Comparison of ENCODE assay signal across 30 cellular contexts in genomic region chr10:21175797-21176196, GRCh38.
A peak's percentile ranks its signal among the peaks of the same experiment; 100 is the strongest.
DNase-seq lines count a peak whose midpoint lies in the region; ATAC-seq, FAIRE-seq and TF ChIP-seq lines count a peak whose summit lies in the region.
"Had no signal": no experiment of that assay in that cellular context is flagged by ENCODE, and none has a peak within 500 bp of the region (broad histone marks: within the 10 kb centered on the region; RNA-seq: fewer than 3 reads in every experiment).

No MANE protein-coding gene starts in this region.

- no TSS peak for BruUV-seq in HepG2 (replicated peaks; lab: Mats Ljungman, UMichigan)

- H3K4me3 Mint-ChIP-seq in neural crest cell, result peak overlapping the region; percentile 88
- H3K4me3 Mint-ChIP-seq in activated T-helper 2 cell treated with anti-CD3 and anti-CD28 coated beads, Interferon-gamma antibody, Interleukin-2, Interleukin-4, amounts not matched to agents 10 μg/mL and 5 μg/mL and 100 μg/mL, durations not matched to agents 14 hours and 24 hours and 36 hours (ENCODE audit: low read depth), result no peak overlapping the region
- H3K4me3 Mint-ChIP-seq: activated naive CD8-positive, alpha-beta T cell treated with anti-CD3 and anti-CD28 coated beads, Interleukin-2, amount 50 U/mL, for 24 hours; stimulated activated memory B cell treated with anti-CD40 and anti-IgM and Interleukin-4, amounts not matched to agents 10 μg/mL and 1 μg/mL and 100 μg/mL, for 72 hours; T-helper 1 cell treated with Interleukin-12 subunit alpha and Interleukin-12 subunit beta and Interleukin-4 antibody, amounts not matched to agents 30 μg/mL and 1 μg/mL, for 36 hours had no signal

- peaks cover 38% of the 10 kb centered on the region for H3K27me3 Mint-ChIP-seq in neural crest cell (ENCODE audit: low read depth)
- H3K27me3 Mint-ChIP-seq in activated T-helper 2 cell treated with anti-CD3 and anti-CD28 coated beads, Interferon-gamma antibody, Interleukin-2, Interleukin-4, amounts not matched to agents 10 μg/mL and 5 μg/mL and 100 μg/mL, durations not matched to agents 14 hours and 24 hours and 36 hours (ENCODE audit: low read depth), result peaks cover 48% of the 10 kb centered on the region

- H3K36me3 ChIP-seq in HepG2 (replicated peaks in 1 of 2; ENCODE audit: control insufficient read depth in 1 of 2, insufficient read depth in 2 of 2, low read length in 2 of 2) (no peaks in the 10 kb centered on the region), right lobe of liver (no peaks in the 10 kb centered on the region)
- H3K36me3 ChIP-seq: gastroesophageal sphincter had no signal

- peaks cover 40% of the 10 kb centered on the region for H3K4me1 Mint-ChIP-seq in neural crest cell
- peaks cover 3% of the 10 kb centered on the region for H3K4me1 Mint-ChIP-seq in activated T-helper 2 cell treated with anti-CD3 and anti-CD28 coated beads, Interferon-gamma antibody, Interleukin-2, Interleukin-4, amounts not matched to agents 10 μg/mL and 5 μg/mL and 100 μg/mL, durations not matched to agents 14 hours and 24 hours and 36 hours (ENCODE audit: low read depth)
- H3K4me1 Mint-ChIP-seq: stimulated activated memory B cell treated with anti-CD40 and anti-IgM and Interleukin-4, amounts not matched to agents 10 μg/mL and 1 μg/mL and 100 μg/mL, for 72 hours had no signal

- TF ChIP-seq EP300 in HepG2 (IDR thresholded peaks at IDR 0.05; ENCODE audit: low read depth in 2 of 2, low read length in 2 of 2) (no peak), HepG2 (CRISPR knock-in tag; IDR thresholded peaks at IDR 0.05; ENCODE audit: borderline replicate concordance) (no peak)

- H4K20me1 ChIP-seq in HepG2 (ENCODE audit: insufficient read depth, low read length), result no peaks in the 10 kb centered on the region

- POLR2A ChIA-PET in HepG2 (lab: Yijun Ruan, JAX), result no interaction called here

- TF ChIP-seq POLR2A in HepG2 (IDR thresholded peaks at IDR 0.05; ENCODE audit: insufficient read depth in 1 of 2, low read depth in 2 of 2, low read length in 2 of 2) (no peak), right lobe of liver (IDR thresholded peaks at IDR 0.05) (no peak)

- no peak for TF ChIP-seq RAD21 in HepG2 (CRISPR knock-in tag; IDR thresholded peaks at IDR 0.05)

- H3K4me1 ChIP-seq in HepG2 (ENCODE audit: insufficient read depth, low read length) (peaks cover 25% of the 10 kb centered on the region), right lobe of liver (peaks cover 0 to 16% (median 0%) of the 10 kb centered on the region in 4 donors)
- H3K4me1 ChIP-seq: psoas muscle had no signal

- TF ChIP-seq CTCF in HepG2 (CRISPR knock-in tag; IDR thresholded peaks at IDR 0.05) (no peak), right lobe of liver (IDR thresholded peaks at IDR 0.05) (no peak), dorsolateral prefrontal cortex (IDR thresholded peaks at IDR 0.05 in 54 of 56, conservative IDR thresholded peaks at IDR 0.05 in 2 of 56; ENCODE audit: low read depth in 1 of 56, partially characterized antibody in 56 of 56) (no peak), neural crest cell (conservative IDR thresholded peaks at IDR 0.05) (no peak)

- H2AFZ ChIP-seq in HepG2 (ENCODE audit: low read length), result no peak overlapping the region

- ATAC-seq in HepG2, result no peak
- no peak for ATAC-seq in right lobe of liver
- ATAC-seq in GM18861 (IDR thresholded peaks at IDR 0.05; ENCODE audit: unreplicated experiment), result no peak
- ATAC-seq in HG03457 (IDR thresholded peaks at IDR 0.05; ENCODE audit: unreplicated experiment), result no peak
- ATAC-seq: activated naive CD8-positive, alpha-beta T cell treated with anti-CD3 and anti-CD28 coated beads, Interleukin-2, amount 50 U/mL, for 24 hours; gastroesophageal sphincter; psoas muscle; SK-N-SH treated with all-trans-retinoic acid at 6 μM for 48 hours; stimulated activated memory B cell treated with anti-CD40 and anti-IgM and Interleukin-4, amounts not matched to agents 10 μg/mL and 1 μg/mL and 100 μg/mL, for 72 hours had no signal

- H3K27ac ChIP-seq in HepG2 (ENCODE audit: extremely low read length, insufficient read depth, low read length) (no peak overlapping the region), right lobe of liver (no peak overlapping the region), dorsolateral prefrontal cortex (peak overlapping the region in 43 of 59 donors; percentile 13 to 98 (median 93))
- H3K27ac ChIP-seq: gastroesophageal sphincter, psoas muscle had no signal

- H3K36me3 Mint-ChIP-seq in neural crest cell (ENCODE audit: low read depth), result peaks cover 15% of the 10 kb centered on the region
- no peaks in the 10 kb centered on the region for H3K36me3 Mint-ChIP-seq in activated T-helper 2 cell treated with anti-CD3 and anti-CD28 coated beads, Interferon-gamma antibody, Interleukin-2, Interleukin-4, amounts not matched to agents 10 μg/mL and 5 μg/mL and 100 μg/mL, durations not matched to agents 14 hours and 24 hours and 36 hours (ENCODE audit: low read depth)
- H3K36me3 Mint-ChIP-seq: CD4-positive, CD25-positive, alpha-beta regulatory T cell; stimulated activated memory B cell treated with anti-CD40 and anti-IgM and Interleukin-4, amounts not matched to agents 10 μg/mL and 1 μg/mL and 100 μg/mL, for 72 hours had no signal

- H3K9me3 ChIP-seq in HepG2 (ENCODE audit: low read length), result peaks cover 11% of the 10 kb centered on the region; the same call in 1 of the 2 replicates
- H3K9me3 ChIP-seq in right lobe of liver, result no peaks in the 10 kb centered on the region
- H3K9me3 ChIP-seq: psoas muscle had no signal

- H3K27me3 ChIP-seq in HepG2 (ENCODE audit: control insufficient read depth in 1 of 2, insufficient read depth in 2 of 2, low read length in 2 of 2), result peaks cover 12 to 50% of the 10 kb centered on the region in 2 experiments; a peak in 4 of 5 replicates
- H3K27me3 ChIP-seq in right lobe of liver, result no peaks in the 10 kb centered on the region
- H3K27me3 ChIP-seq in dorsolateral prefrontal cortex, result peaks cover 0 to 28% (median 0%) of the 10 kb centered on the region in 45 donors

- 24% methylated on average over 4 of the region's 4 CpGs for WGBS in HepG2 (ENCODE audit: low lambda C conversion rate)
- 70% methylated on average over 4 of the region's 4 CpGs for WGBS in right lobe of liver (ENCODE audit: insufficient coverage, low coverage, low lambda C conversion rate, missing lambda C conversion rate)

- no peak overlapping the region for H3K27ac Mint-ChIP-seq in neural crest cell (ENCODE audit: unreplicated experiment)
- no peak overlapping the region for H3K27ac Mint-ChIP-seq in activated T-helper 2 cell treated with anti-CD3 and anti-CD28 coated beads, Interferon-gamma antibody, Interleukin-2, Interleukin-4, amounts not matched to agents 10 μg/mL and 5 μg/mL and 100 μg/mL, durations not matched to agents 14 hours and 24 hours and 36 hours
- H3K27ac Mint-ChIP-seq: activated naive CD8-positive, alpha-beta T cell treated with anti-CD3 and anti-CD28 coated beads, Interleukin-2, amount 50 U/mL, for 24 hours; CD4-positive, CD25-positive, alpha-beta regulatory T cell; stimulated activated memory B cell treated with anti-CD40 and anti-IgM and Interleukin-4, amounts not matched to agents 10 μg/mL and 1 μg/mL and 100 μg/mL, for 72 hours; T-helper 1 cell treated with Interleukin-12 subunit alpha and Interleukin-12 subunit beta and Interleukin-4 antibody, amounts not matched to agents 30 μg/mL and 1 μg/mL, for 36 hours had no signal

- in situ Hi-C loops in HepG2 (cut with HindIII; ENCODE audit: extremely low pct_ligation_motif_present, low pct_unique_long_range_greater_than_20kb), result no loop called here

- CTCF ChIA-PET in HepG2 (lab: Yijun Ruan, JAX; ENCODE audit: low intra/inter-chr PET ratio, low total read pairs), result no interaction called here

- H3K9ac ChIP-seq in HepG2 (ENCODE audit: insufficient read depth, low read depth, low read length), result no peak overlapping the region

- H3K79me2 ChIP-seq in HepG2 (ENCODE audit: insufficient read depth, low read length), result no peaks in the 10 kb centered on the region

- DNase-seq in HepG2 (ENCODE audit: low spot score) (no peak), right lobe of liver (no peak), dorsolateral prefrontal cortex (no peak), neural crest cell (ENCODE audit: low read depth, low spot score) (no peak), retina (no peak)
- no peak for DNase-seq in activated T-helper 2 cell treated with anti-CD3 and anti-CD28 coated beads, Interferon-gamma antibody, Interleukin-2, Interleukin-4, amounts not matched to agents 10 μg/mL and 5 μg/mL and 100 μg/mL, durations not matched to agents 14 hours and 24 hours and 36 hours (ENCODE audit: low spot score)
- DNase-seq: activated CD4-positive, alpha-beta T cell treated with anti-CD3 and anti-CD28 coated beads, Interleukin-2, amount 50 U/mL, for 4 hours; activated naive CD4-positive, alpha-beta T cell; activated naive CD8-positive, alpha-beta T cell treated with anti-CD3 and anti-CD28 coated beads, Interleukin-2, amount 50 U/mL, for 24 hours; activated T-cell treated with anti-CD3 and anti-CD28 coated beads, Interleukin-2, amount 50 U/mL, for 48 hours; CD4-positive, CD25-positive, alpha-beta regulatory T cell; Kasumi-1; left cardiac atrium; NCI-H1417 treated with DMSO at 0.1 percent for 48 hours; NCI-H2081 treated with DMSO at 0.1 percent for 48 hours; NCI-H2227 treated with DMSO at 0.1 percent for 48 hours; OCI-M1; psoas muscle; Right ventricle myocardium superior; stimulated activated CD4-positive, alpha-beta T cell treated with anti-CD3 and anti-CD28 coated beads, Interleukin-15, amount 100 ng/mL, for 24 hours; stimulated activated CD4-positive, alpha-beta T cell treated with anti-CD3 and anti-CD28 coated beads, Interleukin-4, amount 100 ng/mL, for 4 hours had no signal

- peaks cover 7% of the 10 kb centered on the region for H3K9me3 Mint-ChIP-seq in neural crest cell
- H3K9me3 Mint-ChIP-seq in activated T-helper 2 cell treated with anti-CD3 and anti-CD28 coated beads, Interferon-gamma antibody, Interleukin-2, Interleukin-4, amounts not matched to agents 10 μg/mL and 5 μg/mL and 100 μg/mL, durations not matched to agents 14 hours and 24 hours and 36 hours, result no peaks in the 10 kb centered on the region
- H3K9me3 Mint-ChIP-seq: T-helper 1 cell treated with Interleukin-12 subunit alpha and Interleukin-12 subunit beta and Interleukin-4 antibody, amounts not matched to agents 30 μg/mL and 1 μg/mL, for 36 hours had no signal

- FAIRE-seq in HepG2 (lab: Jason Lieb, UNC), result no peak
- FAIRE-seq: D721Med, GM19239, TTC549 had no signal

- H3K4me3 ChIP-seq in HepG2 (replicated peaks in 1 of 3; ENCODE audit: insufficient read depth in 1 of 3, low read depth in 2 of 3, low read length in 3 of 3), result no peak overlapping the region
- no peak overlapping the region for H3K4me3 ChIP-seq in right lobe of liver
- peak overlapping the region in 14 of 59 donors; percentile 62 to 83 (median 78) for H3K4me3 ChIP-seq in dorsolateral prefrontal cortex
- H3K4me3 ChIP-seq: gastroesophageal sphincter had no signal

- H3K4me2 ChIP-seq in HepG2 (ENCODE audit: low read depth, low read length), result no peak overlapping the region

- intact Hi-C loops in HepG2 (cut with micrococcal nuclease; ENCODE audit: unreplicated experiment), result loop anchor here (1.0 kb wide), 1 partner anchor 32 kb away; no protein-coding TSS in a partner anchor
- intact Hi-C loops in right lobe of liver (cut with DNase I), result no loop called here
- intact Hi-C loops in dorsolateral prefrontal cortex (cut with DNase I), result loop anchor here in 1 of 2 donors (10.0 kb wide), 1 partner anchor 89 kb away; no protein-coding TSS in a partner anchor
- intact Hi-C loops in activated T-helper 2 cell treated with anti-CD3 and anti-CD28 coated beads, Interferon-gamma antibody, Interleukin-2, Interleukin-4, amounts not matched to agents 10 μg/mL and 5 μg/mL and 100 μg/mL, durations not matched to agents 14 hours and 24 hours and 36 hours (cut with micrococcal nuclease), result loop anchor here (10.0 kb wide), 1 partner anchor 319 kb away; no protein-coding TSS in a partner anchor

Comparison
In these comparisons a context has a peak if more than half of its experiments do, and no peak if none do; other contexts are left out.
1. intact Hi-C loops: an anchor here in HepG2 (1.0 kb wide) and activated T-helper 2 cell treated with anti-CD3 and anti-CD28 coated beads, Interferon-gamma antibody, Interleukin-2, Interleukin-4, amounts not matched to agents 10 μg/mL and 5 μg/mL and 100 μg/mL, durations not matched to agents 14 hours and 24 hours and 36 hours (10.0 kb wide); none called in right lobe of liver.
2. H3K27ac ChIP-seq: peak in dorsolateral prefrontal cortex (43 of 59); none in HepG2 (single experiment) and right lobe of liver (0 of 3).